ENCODE assay signal across 30 cellular contexts in the genomic region with DNA sequence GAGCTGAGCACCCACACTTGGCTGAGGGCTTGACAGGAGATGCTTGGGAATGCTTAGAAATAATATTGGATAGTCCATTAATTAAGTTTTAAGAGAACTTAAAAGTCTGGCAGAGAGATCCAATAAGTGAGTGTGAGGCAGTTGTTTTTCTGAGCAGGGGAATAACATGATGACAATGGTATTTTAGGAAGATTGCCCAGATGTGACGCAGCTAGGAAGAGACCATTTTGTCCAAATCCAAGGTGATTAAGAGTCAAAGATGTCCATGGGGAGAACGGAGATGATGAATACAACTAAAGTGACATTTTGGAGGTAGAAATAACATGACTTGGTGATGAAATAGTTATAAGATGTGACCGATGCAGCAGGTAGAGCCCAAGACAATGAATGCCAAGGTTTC.
DNase-seq lines count a peak whose midpoint lies in the region; ATAC-seq and TF ChIP-seq lines count a peak whose summit lies in the region.
"Had no signal": no experiment of that assay in that cellular context is flagged by ENCODE, and none has a peak within 500 bp of the region (broad histone marks: within the 10 kb centered on the region; RNA-seq: fewer than 3 reads in every experiment).

No MANE protein-coding gene starts in this region.

- H3K9me3 ChIP-seq in osteoblast (ENCODE audit: low read depth, low read length) = no peaks in the 10 kb centered on the region
- no peaks in the 10 kb centered on the region for H3K9me3 ChIP-seq in CD8-positive, alpha-beta T cell (ENCODE audit: low read length)
- H3K9me3 ChIP-seq: heart right ventricle, prostate gland, sigmoid colon had no signal

- H3K4me3 ChIP-seq in AG10803 (ENCODE audit: low read length) (no peak overlapping the region), astrocyte of the spinal cord (ENCODE audit: low read depth, low read length) (no peak overlapping the region), fibroblast of mammary gland (ENCODE audit: control insufficient read depth, low read depth, low read length) (no peak overlapping the region), osteoblast (ENCODE audit: insufficient read depth, low read length) (no peak overlapping the region)
- no peak overlapping the region for H3K4me3 ChIP-seq in CD8-positive, alpha-beta T cell (ENCODE audit: low read depth, low read length)
- H3K4me3 ChIP-seq: GM12878, heart right ventricle, prostate gland, sigmoid colon had no signal

- no peak for TF ChIP-seq CTCF in AG10803 (conservative IDR thresholded peaks at IDR 0.05; ENCODE audit: low read length)
- TF ChIP-seq CTCF in astrocyte of the spinal cord (IDR thresholded peaks at IDR 0.05; ENCODE audit: low read depth, low read length) = no peak
- no peak for TF ChIP-seq CTCF in fibroblast of mammary gland (conservative IDR thresholded peaks at IDR 0.05; ENCODE audit: control insufficient read depth, insufficient read depth, low read depth, low read length)
- no peak for TF ChIP-seq CTCF in osteoblast (IDR thresholded peaks at IDR 0.05; ENCODE audit: extremely low read depth, low read depth, low read length)
- TF ChIP-seq CTCF in CD8-positive, alpha-beta T cell (IDR thresholded peaks at IDR 0.05) = no peak

- peak overlapping the region; percentile 30 for H3K4me2 ChIP-seq in osteoblast (ENCODE audit: insufficient read depth, low read length)

- no peaks in the 10 kb centered on the region for H4K20me1 ChIP-seq in osteoblast (ENCODE audit: insufficient read depth, low read length)

- in situ Hi-C loops in astrocyte of the spinal cord (cut with HindIII; ENCODE audit: low sequenced_read_pairs) = no loop called here

- H3K27ac ChIP-seq in osteoblast (ENCODE audit: low read depth, low read length) = peak overlapping the region; percentile 63
- H3K27ac ChIP-seq in CD8-positive, alpha-beta T cell (ENCODE audit: low read depth, low read length) = no peak overlapping the region
- H3K27ac ChIP-seq: heart right ventricle, HL-60, prostate gland, VCaP had no signal

- no peaks in the 10 kb centered on the region for H3K79me2 ChIP-seq in osteoblast (ENCODE audit: insufficient read depth, low read length)

- H3K36me3 ChIP-seq in osteoblast (ENCODE audit: insufficient read depth, low read length) = no peaks in the 10 kb centered on the region
- no peaks in the 10 kb centered on the region for H3K36me3 ChIP-seq in CD8-positive, alpha-beta T cell (ENCODE audit: insufficient read depth, low read length)
- H3K36me3 ChIP-seq: heart right ventricle, prostate gland, sigmoid colon had no signal

- H3K36me3 Mint-ChIP-seq in CD8-positive, alpha-beta T cell = no peaks in the 10 kb centered on the region
- H3K36me3 Mint-ChIP-seq: activated naive CD8-positive, alpha-beta T cell treated with anti-CD3 and anti-CD28 coated beads, Interleukin-2, amount 10 ng/mL, durations not matched to agents 7 days and 5 days; CD4-positive, alpha-beta memory T cell had no signal

- H3K27me3 Mint-ChIP-seq in CD8-positive, alpha-beta T cell (ENCODE audit: low read depth) = peaks cover 3% of the 10 kb centered on the region
- H3K27me3 Mint-ChIP-seq: activated naive CD8-positive, alpha-beta T cell treated with anti-CD3 and anti-CD28 coated beads, Interleukin-2, amount 10 ng/mL, durations not matched to agents 7 days and 5 days had no signal

- POLR2A ChIA-PET in CD8-positive, alpha-beta T cell (lab: Charles Lee) = no interaction called here

- no peak for ATAC-seq in activated CD4-positive, CD25-positive, alpha-beta regulatory T cell treated with anti-CD3 and anti-CD28 coated beads, Interleukin-2, amount 50 U/mL, for 24 hours
- ATAC-seq in Right ventricle myocardium superior (ENCODE audit: poor library complexity) = no peak
- ATAC-seq in CD8-positive, alpha-beta T cell = no peak
- ATAC-seq: GM12878; heart right ventricle; left ventricle myocardium superior; naive thymus-derived CD8-positive, alpha-beta T cell; stimulated activated memory B cell treated with anti-CD40 and anti-IgM and Interleukin-4, amounts not matched to agents 10 μg/mL and 1 μg/mL and 100 μg/mL, for 72 hours had no signal

- intact Hi-C loops in Right ventricle myocardium superior (cut with DNase I) = no loop called here
- intact Hi-C loops in CD8-positive, alpha-beta T cell (cut with DNase I, micrococcal nuclease) = no loop called here

- H3K27ac Mint-ChIP-seq in CD8-positive, alpha-beta T cell = no peak overlapping the region
- H3K27ac Mint-ChIP-seq: activated naive CD8-positive, alpha-beta T cell treated with anti-CD3 and anti-CD28 coated beads, Interleukin-2, amount 10 ng/mL, durations not matched to agents 7 days and 5 days; CD4-positive, alpha-beta memory T cell; naive thymus-derived CD8-positive, alpha-beta T cell; stimulated activated memory B cell treated with anti-CD40 and anti-IgM and Interleukin-4, amounts not matched to agents 10 μg/mL and 1 μg/mL and 100 μg/mL, for 72 hours had no signal

- H3K4me1 Mint-ChIP-seq in CD8-positive, alpha-beta T cell (ENCODE audit: low read depth) = peaks cover 2% of the 10 kb centered on the region
- H3K4me1 Mint-ChIP-seq: activated naive CD8-positive, alpha-beta T cell treated with anti-CD3 and anti-CD28 coated beads, Interleukin-2, amount 10 ng/mL, durations not matched to agents 7 days and 5 days; central memory CD8-positive, alpha-beta T cell; stimulated activated memory B cell treated with anti-CD40 and anti-IgM and Interleukin-4, amounts not matched to agents 10 μg/mL and 1 μg/mL and 100 μg/mL, for 72 hours had no signal

- H3K4me1 ChIP-seq in osteoblast (ENCODE audit: insufficient read depth, low read length) = peaks cover 22% of the 10 kb centered on the region
- H3K4me1 ChIP-seq in CD8-positive, alpha-beta T cell (ENCODE audit: insufficient read depth, low read length) = no peaks in the 10 kb centered on the region
- H3K4me1 ChIP-seq: heart right ventricle, prostate gland, sigmoid colon had no signal

- CTCF ChIA-PET in CD8-positive, alpha-beta T cell (lab: Charles Lee) = no interaction called here

- H3K9me3 Mint-ChIP-seq in CD8-positive, alpha-beta T cell = no peaks in the 10 kb centered on the region
- H3K9me3 Mint-ChIP-seq: activated naive CD8-positive, alpha-beta T cell treated with anti-CD3 and anti-CD28 coated beads, Interleukin-2, amount 10 ng/mL, durations not matched to agents 7 days and 5 days; central memory CD8-positive, alpha-beta T cell had no signal

- H3K4me3 Mint-ChIP-seq in CD8-positive, alpha-beta T cell = no peak overlapping the region
- H3K4me3 Mint-ChIP-seq: activated naive CD8-positive, alpha-beta T cell treated with anti-CD3 and anti-CD28 coated beads, Interleukin-2, amount 10 ng/mL, durations not matched to agents 7 days and 5 days; CD4-positive, alpha-beta memory T cell; central memory CD8-positive, alpha-beta T cell; naive thymus-derived CD8-positive, alpha-beta T cell; stimulated activated memory B cell treated with anti-CD40 and anti-IgM and Interleukin-4, amounts not matched to agents 10 μg/mL and 1 μg/mL and 100 μg/mL, for 72 hours had no signal

- DNase-seq in AG10803 (ENCODE audit: low read depth) (peak; percentile 27), astrocyte of the spinal cord (ENCODE audit: low read depth, low spot score) (peak; percentile 52), fibroblast of mammary gland (ENCODE audit: low read depth) (peak; percentile 83), osteoblast (ENCODE audit: insufficient read length, low spot score, missing footprints) (peak; percentile 47), foreskin melanocyte (no peak), Right ventricle myocardium superior (no peak)
- no peak for DNase-seq in CD8-positive, alpha-beta T cell
- DNase-seq: activated CD4-positive, alpha-beta T cell treated with anti-CD3 and anti-CD28 coated beads for 4 hours; activated effector memory CD4-positive, alpha-beta T cell treated with Interleukin-2 at 50 U/mL for 16 hours; activated naive CD8-positive, alpha-beta T cell treated with anti-CD3 and anti-CD28 coated beads, Interleukin-2, amount 10 ng/mL, durations not matched to agents 7 days and 5 days; aorta; CD4-positive, alpha-beta memory T cell; DMS 273 treated with DMSO at 0.1 percent for 48 hours; EL; heart right ventricle; kidney; left ventricle myocardium superior; naive thymus-derived CD8-positive, alpha-beta T cell; NCI-H1930; NCI-H2171 treated with DMSO at 0.1 percent for 48 hours; NCI-H510A; sigmoid colon; substantia nigra had no signal

- no peaks in the 10 kb centered on the region for H3K27me3 ChIP-seq in osteoblast (ENCODE audit: insufficient read depth, low read length)
- H3K27me3 ChIP-seq in CD8-positive, alpha-beta T cell (ENCODE audit: insufficient read depth, low read length) = no peaks in the 10 kb centered on the region
- H3K27me3 ChIP-seq: heart right ventricle, sigmoid colon had no signal

- peak overlapping the region; percentile 72 for H2AFZ ChIP-seq in osteoblast (ENCODE audit: low read length)

Comparison
In these comparisons a context has a peak if more than half of its experiments do, and no peak if none do; other contexts are left out.
1. DNase-seq: peak in AG10803 (single experiment), astrocyte of the spinal cord (single experiment), fibroblast of mammary gland (single experiment) and osteoblast (single experiment); none in foreskin melanocyte (single experiment), Right ventricle myocardium superior (single experiment) and CD8-positive, alpha-beta T cell (0 of 7).